8 cellular contexts compared by ENCODE assay signal in the genomic region with DNA sequence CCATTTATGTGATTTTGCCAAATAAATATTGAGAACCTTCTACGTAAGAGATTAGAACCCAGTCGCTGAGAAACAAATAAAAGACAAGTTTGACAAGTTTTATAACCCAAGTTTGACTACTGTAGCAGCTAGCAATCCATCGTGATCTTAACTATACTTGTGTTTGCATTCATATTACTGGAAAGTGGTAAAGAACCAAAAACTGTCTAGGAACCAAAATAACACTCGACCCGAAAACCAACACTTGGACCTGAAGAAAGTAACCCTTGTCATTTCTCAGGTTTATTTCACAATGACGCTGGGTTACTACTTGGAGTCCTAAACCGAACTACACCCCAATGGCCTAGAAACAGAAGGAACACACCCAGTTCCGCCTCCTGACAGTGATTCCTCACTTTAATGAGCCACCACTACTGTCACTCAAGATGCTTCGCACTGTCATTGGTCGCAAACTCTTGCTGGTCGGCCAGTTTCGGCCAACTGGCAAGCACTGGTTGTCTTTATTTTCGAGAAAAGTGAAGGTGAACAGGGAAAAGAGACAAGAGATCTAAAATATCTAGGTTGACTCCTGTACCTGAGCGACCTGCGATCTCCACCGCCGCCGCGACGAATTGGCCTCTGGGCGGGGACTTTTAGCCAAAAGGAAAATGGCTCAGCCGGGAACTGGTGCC. TPM values are rescaled to one million over a fixed set of nuclear protein-coding genes. Genes with fewer than 3 reads are reported as not detected.
DNase-seq lines count a peak whose midpoint lies in the region; ATAC-seq and TF ChIP-seq lines count a peak whose summit lies in the region.

No MANE protein-coding gene starts in this region.

- H3K27ac ChIP-seq in angular gyrus (ENCODE audit: low read depth, low read length) (peak overlapping the region; percentile 99), left ventricle myocardium inferior (replicated peaks) (peak overlapping the region; percentile 98), upper lobe of right lung (peak overlapping the region; percentile 99)

- H3K4me1 ChIP-seq in left ventricle myocardium inferior: peaks cover 77% of the 10 kb centered on the region
- peaks cover 23% of the 10 kb centered on the region for H3K4me1 ChIP-seq in upper lobe of right lung

- intact Hi-C loops in left ventricle myocardium inferior (cut with micrococcal nuclease): no loop called here
- intact Hi-C loops in posterior vena cava (cut with DNase I): no loop called here
- intact Hi-C loops in upper lobe of right lung (cut with DNase I): no loop called here

- no peaks in the 10 kb centered on the region for H3K27me3 ChIP-seq in left ventricle myocardium inferior (ENCODE audit: low read depth)
- H3K27me3 ChIP-seq in upper lobe of right lung: no peaks in the 10 kb centered on the region

- TF ChIP-seq CTCF in left ventricle myocardium inferior (IDR thresholded peaks at IDR 0.05; ENCODE audit: borderline replicate concordance): no peak
- TF ChIP-seq CTCF in upper lobe of right lung (IDR thresholded peaks at IDR 0.05): no peak

- DNase-seq in NCI-H1694 treated with DMSO at 0.1 percent for 48 hours (lab: John Stamatoyannopoulos, UW) (peak; percentile 83), T-helper 2 cell (peak; percentile 37 to 96 (median 72)), left ventricle myocardium inferior (peak; percentile 69), posterior vena cava (ENCODE audit: low spot score) (peak; percentile 85), upper lobe of right lung (peak; percentile 84)

- ATAC-seq in GM18498 (IDR thresholded peaks at IDR 0.05; ENCODE audit: unreplicated experiment) (peak; percentile 98), HG02943 (IDR thresholded peaks at IDR 0.05; ENCODE audit: low read depth, unreplicated experiment) (peak; percentile 99), upper lobe of right lung (peak; percentile 99)

- no peaks in the 10 kb centered on the region for H3K36me3 ChIP-seq in left ventricle myocardium inferior
- H3K36me3 ChIP-seq in upper lobe of right lung: no peaks in the 10 kb centered on the region

- peaks cover 6% of the 10 kb centered on the region for H3K9me3 ChIP-seq in left ventricle myocardium inferior (replicated peaks)
- no peaks in the 10 kb centered on the region for H3K9me3 ChIP-seq in upper lobe of right lung

- peak overlapping the region; percentile 91 for H3K4me3 ChIP-seq in left ventricle myocardium inferior
- peak overlapping the region; percentile 88 for H3K4me3 ChIP-seq in upper lobe of right lung

RNA-seq across cellular contexts. Expression of a gene that starts 0.5 kb away (rescaled TPM):
- total RNA-seq in left ventricle myocardium inferior (29.5 TPM), posterior vena cava (10 to 100 TPM; 28.6 to 29.3 TPM), upper lobe of right lung (33.8 TPM)

RNA-seq across cellular contexts. Expression of a gene that starts 0.7 kb away (rescaled TPM):
- total RNA-seq in left ventricle myocardium inferior: 11.2 TPM
- total RNA-seq in posterior vena cava: 10 to 100 TPM; 11.3 to 13.1 TPM
- total RNA-seq in upper lobe of right lung: 16.4 TPM

Comparison
In these comparisons a context has a peak if more than half of its experiments do, and no peak if none do; other contexts are left out.
1. Peak in every context shown above with its lines: DNase-seq, ATAC-seq, H3K4me3 ChIP-seq and H3K27ac ChIP-seq.